13 cellular contexts compared by ENCODE assay signal in genomic region chr22:26887456-26887855, GRCh38.
DNase-seq lines count a peak whose midpoint lies in the region; ATAC-seq lines count a peak whose summit lies in the region.
"Had no signal": no experiment of that assay in that cellular context is flagged by ENCODE, and none has a peak within 500 bp of the region (broad histone marks: within the 10 kb centered on the region; RNA-seq: fewer than 3 reads in every experiment).

No MANE protein-coding gene starts in this region.

- peak; percentile 86 for DNase-seq in GM03348 (ENCODE audit: low spot score)
- DNase-seq in T1000 (lab: John Stamatoyannopoulos, UW), result peak; percentile 8
- DNase-seq in fibroblast of the conjunctiva (ENCODE audit: low read depth), result peak; percentile 63
- DNase-seq in pulmonary artery endothelial cell (ENCODE audit: low read depth, low spot score), result peak; percentile 19
- DNase-seq in NCI-H510A (lab: John Stamatoyannopoulos, UW), result no peak
- no peak for DNase-seq in NCI-H1694 treated with DMSO at 0.1 percent for 48 hours (lab: John Stamatoyannopoulos, UW)
- DNase-seq in activated T-cell treated with anti-CD3 and anti-CD28 coated beads, Interleukin-2, amount 50 U/mL, for 4 hours, result no peak
- DNase-seq: activated B cell treated with CpG ODN at 0.5 μM for 24 hours, DND-41 had no signal

- no peak for ATAC-seq in activated T-cell treated with anti-CD3 and anti-CD28 coated beads, Interleukin-2, amount 50 U/mL, for 4 hours
- no peak for ATAC-seq in GM21619 (IDR thresholded peaks at IDR 0.05; ENCODE audit: unreplicated experiment)
- ATAC-seq: activated T-helper 17 cell treated with anti-CD3 and anti-CD28 coated beads, Interleukin-2, amount 50 U/mL, for 72 hours had no signal

- no peaks in the 10 kb centered on the region for H3K27me3 Mint-ChIP-seq in activated T-cell treated with anti-CD3 and anti-CD28 coated beads, Interleukin-2, amount 50 U/mL, for 4 hours (ENCODE audit: low read depth)

- no peaks in the 10 kb centered on the region for H3K4me1 Mint-ChIP-seq in activated T-cell treated with anti-CD3 and anti-CD28 coated beads, Interleukin-2, amount 50 U/mL, for 4 hours (ENCODE audit: low read depth)
- H3K4me1 Mint-ChIP-seq: activated B cell treated with CpG ODN at 0.5 μM for 24 hours; activated T-helper 17 cell treated with anti-CD3 and anti-CD28 coated beads, Interleukin-2, amount 50 U/mL, for 72 hours had no signal

- H3K9me3 Mint-ChIP-seq in activated T-cell treated with anti-CD3 and anti-CD28 coated beads, Interleukin-2, amount 50 U/mL, for 4 hours, result no peaks in the 10 kb centered on the region
- H3K9me3 Mint-ChIP-seq: activated B cell treated with CpG ODN at 0.5 μM for 24 hours; activated T-helper 17 cell treated with anti-CD3 and anti-CD28 coated beads, Interleukin-2, amount 50 U/mL, for 72 hours; memory B cell; stimulated activated naive CD8-positive, alpha-beta T cell treated with anti-CD3 and anti-CD28 coated beads, Interleukin-15, Interleukin-2, amounts not matched to agents 100 ng/mL and 50 ng/mL, for 24 hours had no signal

- no peak overlapping the region for H3K4me3 Mint-ChIP-seq in activated T-cell treated with anti-CD3 and anti-CD28 coated beads, Interleukin-2, amount 50 U/mL, for 4 hours
- H3K4me3 Mint-ChIP-seq: activated B cell treated with CpG ODN at 0.5 μM for 24 hours; activated T-helper 17 cell treated with anti-CD3 and anti-CD28 coated beads, Interleukin-2, amount 50 U/mL, for 72 hours; memory B cell; stimulated activated naive CD8-positive, alpha-beta T cell treated with anti-CD3 and anti-CD28 coated beads, Interleukin-15, Interleukin-2, amounts not matched to agents 100 ng/mL and 50 ng/mL, for 24 hours had no signal

- H3K36me3 Mint-ChIP-seq in activated T-cell treated with anti-CD3 and anti-CD28 coated beads, Interleukin-2, amount 50 U/mL, for 4 hours (ENCODE audit: insufficient read depth), result peaks cover 28% of the 10 kb centered on the region

Comparison
In these comparisons a context has a peak if more than half of its experiments do, and no peak if none do; other contexts are left out.
1. DNase-seq: peak in GM03348 (single experiment), T1000 (single experiment), fibroblast of the conjunctiva (single experiment) and pulmonary artery endothelial cell (single experiment); none in NCI-H510A (single experiment), NCI-H1694 treated with DMSO at 0.1 percent for 48 hours (single experiment) and activated T-cell treated with anti-CD3 and anti-CD28 coated beads, Interleukin-2, amount 50 U/mL, for 4 hours (single experiment).